In the genomic region with DNA sequence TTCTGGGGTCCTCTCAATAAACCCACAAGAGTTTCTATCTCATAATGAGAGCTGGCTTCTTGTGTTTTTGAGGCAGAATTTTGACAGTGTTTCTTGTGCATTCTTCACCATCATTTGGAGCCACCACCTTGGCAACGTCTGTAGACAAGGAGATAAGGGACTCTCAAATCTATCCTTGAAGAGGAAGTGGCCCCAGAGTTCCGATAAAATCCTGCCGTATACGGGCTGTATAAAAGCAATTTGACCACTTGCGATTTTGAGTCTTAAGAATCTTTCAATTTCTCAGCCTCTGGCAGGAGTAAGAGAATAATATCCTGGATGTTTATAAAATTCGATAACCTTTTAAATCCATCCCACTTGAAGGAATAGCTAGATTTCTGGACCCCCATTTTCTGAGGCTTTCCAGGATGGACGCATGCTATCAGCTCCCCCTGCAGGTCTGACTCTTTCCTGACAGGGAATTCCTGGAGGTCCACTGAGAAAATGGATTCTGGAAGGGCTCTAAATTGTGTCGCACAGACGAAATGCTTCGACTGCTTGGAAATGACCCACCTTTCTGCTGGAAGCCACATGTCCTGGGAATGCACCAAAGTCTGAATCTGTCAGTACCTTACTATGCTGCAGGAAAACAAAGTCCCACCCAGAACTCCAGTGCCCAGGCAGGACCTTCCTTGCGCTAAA, we compare ENCODE assay signal across 1 cellular context.
A peak's percentile ranks its signal among the peaks of the same experiment; 100 is the strongest.
TF ChIP-seq lines count a peak whose summit lies in the region.

No MANE protein-coding gene starts in this region.

TF ChIP-seq in SK-N-SH, 30 proteins besides CTCF, POLR2A, EP300 and RAD21 (continued from another document):
- TF ChIP-seq, protein P1, sequence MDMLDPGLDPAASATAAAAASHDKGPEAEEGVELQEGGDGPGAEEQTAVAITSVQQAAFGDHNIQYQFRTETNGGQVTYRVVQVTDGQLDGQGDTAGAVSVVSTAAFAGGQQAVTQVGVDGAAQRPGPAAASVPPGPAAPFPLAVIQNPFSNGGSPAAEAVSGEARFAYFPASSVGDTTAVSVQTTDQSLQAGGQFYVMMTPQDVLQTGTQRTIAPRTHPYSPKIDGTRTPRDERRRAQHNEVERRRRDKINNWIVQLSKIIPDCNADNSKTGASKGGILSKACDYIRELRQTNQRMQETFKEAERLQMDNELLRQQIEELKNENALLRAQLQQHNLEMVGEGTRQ (IDR thresholded peaks at IDR 0.05; ENCODE audit: borderline replicate concordance, low read depth, low read length): no peak
- no peak for TF ChIP-seq MXI1 (IDR thresholded peaks at IDR 0.05; ENCODE audit: low read depth, low read length)
- TF ChIP-seq GATA2 (CRISPR knock-in tag; IDR thresholded peaks at IDR 0.05): no peak
- no peak for TF ChIP-seq GABPA (IDR thresholded peaks at IDR 0.05; ENCODE audit: low read depth)
- TF ChIP-seq MEF2A (IDR thresholded peaks at IDR 0.05; ENCODE audit: borderline replicate concordance, low read depth): no peak
- TF ChIP-seq ELF1 (IDR thresholded peaks at IDR 0.05): no peak
- TF ChIP-seq JUND (IDR thresholded peaks at IDR 0.05): no peak
- no peak for TF ChIP-seq NFIC (IDR thresholded peaks at IDR 0.05; ENCODE audit: borderline replicate concordance)
- TF ChIP-seq SMC3 (IDR thresholded peaks at IDR 0.05; ENCODE audit: low read depth, low read length): peak; percentile 94
- no peak for TF ChIP-seq SIN3A (IDR thresholded peaks at IDR 0.05; ENCODE audit: borderline replicate concordance, low read depth, low read length)
- no peak for TF ChIP-seq NRF1 (IDR thresholded peaks at IDR 0.05; ENCODE audit: low read depth, low read length)
- TF ChIP-seq EZH2phosphoT487 (IDR thresholded peaks at IDR 0.05; ENCODE audit: borderline replicate concordance, low read depth): no peak
